31 cellular contexts compared by ENCODE assay signal in genomic region chr12:34600592-34601462, GRCh38.
DNase-seq lines count a peak whose midpoint lies in the region; ATAC-seq, FAIRE-seq and TF ChIP-seq lines count a peak whose summit lies in the region.
"Had no signal": no experiment of that assay in that cellular context is flagged by ENCODE, and none has a peak within 500 bp of the region (broad histone marks: within the 10 kb centered on the region; RNA-seq: fewer than 3 reads in every experiment).

No MANE protein-coding gene starts in this region.

- H3K9me3 ChIP-seq in heart right ventricle, result peaks cover 0 to 100% (median 29%) of the 10 kb centered on the region in 11 donors
- H3K9me3 ChIP-seq: adrenal gland had no signal

- TF ChIP-seq CTCF in heart right ventricle (IDR thresholded peaks at IDR 0.05), result no peak

- DNase-seq in Right ventricle myocardium superior, result peak; percentile 17
- no peak for DNase-seq in heart right ventricle
- peak; percentile 4 for DNase-seq in H7
- DNase-seq in left lobe of liver (ENCODE audit: low spot score), result peak; percentile 24
- peak; percentile 7 for DNase-seq in urothelium cell line (ENCODE audit: low spot score)
- DNase-seq in GM19240 (ENCODE audit: insufficient read length, low spot score), result no peak
- DNase-seq: activated CD4-positive, alpha-beta T cell treated with anti-CD3 and anti-CD28 coated beads for 4 hours; activated naive CD4-positive, alpha-beta T cell; activated T-cell treated with anti-CD3 and anti-CD28 coated beads, Interleukin-2, amount 50 U/mL, for 24 hours; brain microvascular endothelial cell; DMS79 treated with DMSO at 0.1 percent for 48 hours; effector memory CD8-positive, alpha-beta T cell; foreskin fibroblast; GF-D8; KBM-7; left colon; mesendoderm; MV-4-11; NCI-H1436 treated with DMSO at 0.1 percent for 48 hours; NCI-H345; occipital lobe; RPMI8226; small intestine; stimulated activated CD4-positive, alpha-beta T cell treated with anti-CD3 and anti-CD28 coated beads, Interleukin-1b, Interleukin-23, amount 100 ng/mL, for 48 hours had no signal

- no peaks in the 10 kb centered on the region for H3K4me1 ChIP-seq in heart right ventricle
- H3K4me1 ChIP-seq: adrenal gland, Caco-2, heart left ventricle, tibial nerve had no signal

- no peak for FAIRE-seq in urothelium cell line (lab: Jason Lieb, UNC)
- FAIRE-seq: small intestine had no signal

- intact Hi-C loops in Right ventricle myocardium superior (cut with DNase I) (no loop called here), heart right ventricle (cut with DNase I) (no loop called here)

- H3K27me3 ChIP-seq in heart right ventricle (peaks cover 0 to 11% (median 0%) of the 10 kb centered on the region in 7 donors), H7 (ENCODE audit: control insufficient read depth, insufficient read depth, low read length) (no peaks in the 10 kb centered on the region)
- H3K27me3 ChIP-seq: adrenal gland, brain microvascular endothelial cell, tibial nerve had no signal

- H3K36me3 ChIP-seq in heart right ventricle (no peaks in the 10 kb centered on the region), H7 (replicated peaks; ENCODE audit: control insufficient read depth, insufficient read depth, low read length) (no peaks in the 10 kb centered on the region)
- H3K36me3 ChIP-seq: adrenal gland, brain microvascular endothelial cell, heart left ventricle, tibial nerve had no signal

- ATAC-seq in Right ventricle myocardium superior (ENCODE audit: poor library complexity) (no peak), heart right ventricle (no peak), left lobe of liver (no peak), esophagus mucosa (no peak), GM21825 (IDR thresholded peaks at IDR 0.05; ENCODE audit: unreplicated experiment) (no peak)
- ATAC-seq: effector memory CD8-positive, alpha-beta T cell; heart left ventricle; left colon had no signal

- 54 to 62% methylated on average over 35 of the region's 35 CpGs for WGBS in heart right ventricle, 2 donors

- H3K27ac ChIP-seq in heart right ventricle, result no peak overlapping the region
- H3K27ac ChIP-seq: adrenal gland, brain microvascular endothelial cell, C4-2B, heart left ventricle, tibial nerve had no signal

- H3K4me3 ChIP-seq in heart right ventricle (no peak overlapping the region), H7 (ENCODE audit: insufficient read depth, low read depth, low read length) (no peak overlapping the region)
- H3K4me3 ChIP-seq: adrenal gland, heart left ventricle, tibial nerve had no signal

Comparison
In these comparisons a context has a peak if more than half of its experiments do, and no peak if none do; other contexts are left out.
1. DNase-seq: peak in Right ventricle myocardium superior (single experiment), H7 (single experiment), left lobe of liver (single experiment) and urothelium cell line (single experiment); none in heart right ventricle (0 of 2) and GM19240 (single experiment).